Comparison of ENCODE assay signal across 17 cellular contexts in genomic region chr5:108661030-108661429, GRCh38.
DNase-seq lines count a peak whose midpoint lies in the region; ATAC-seq and TF ChIP-seq lines count a peak whose summit lies in the region.
"Had no signal": no experiment of that assay in that cellular context is flagged by ENCODE, and none has a peak within 500 bp of the region (broad histone marks: within the 10 kb centered on the region; RNA-seq: fewer than 3 reads in every experiment).

No MANE protein-coding gene starts in this region.

- H2AFZ ChIP-seq in ACC112 (ENCODE audit: low read length, unreplicated experiment) (no peak overlapping the region), PC-3 (ENCODE audit: low read length) (no peak overlapping the region)

- peaks cover 4% of the 10 kb centered on the region for H3K9me3 Mint-ChIP-seq in neural crest cell
- H3K9me3 Mint-ChIP-seq in HFFc6, result no peaks in the 10 kb centered on the region

- TF ChIP-seq CTCF in PC-3 (conservative IDR thresholded peaks at IDR 0.05; ENCODE audit: low read depth, low read length) (no peak), neural crest cell (conservative IDR thresholded peaks at IDR 0.05) (no peak), HFFc6 (IDR thresholded peaks at IDR 0.05) (no peak)

- H3K4me3 Mint-ChIP-seq in neural crest cell (peak overlapping the region; percentile 22), HFFc6 (no peak overlapping the region)

- peak overlapping the region; percentile 55; the same call in 1 of the 2 replicates for H3K27ac ChIP-seq in ACC112 (ENCODE audit: low read depth, low read length)
- H3K27ac ChIP-seq in PC-3 (ENCODE audit: low read length), result no peak overlapping the region
- H3K27ac ChIP-seq in epithelial cell of prostate, result peak overlapping the region; percentile 17
- H3K27ac ChIP-seq: BLaER1 treated with 17β-estradiol and CSF1 and Interleukin-3, amounts not matched to agents 10 nM and 100 nM; Peyer's patch; SK-N-MC had no signal

- H3K36me3 ChIP-seq in ACC112 (ENCODE audit: insufficient read depth, low read length), result no peaks in the 10 kb centered on the region
- no peaks in the 10 kb centered on the region for H3K36me3 ChIP-seq in PC-3 (ENCODE audit: low read depth, low read length)
- H3K36me3 ChIP-seq: BLaER1 treated with 17β-estradiol and CSF1 and Interleukin-3, amounts not matched to agents 10 nM and 100 nM; Peyer's patch had no signal

- BruUV-seq in PC-3 (replicated peaks; lab: Mats Ljungman, UMichigan), result no TSS peak

- H3K4me1 ChIP-seq in ACC112 (ENCODE audit: control insufficient read depth, insufficient read depth, low read length, unreplicated experiment) (peaks cover 24% of the 10 kb centered on the region), PC-3 (ENCODE audit: insufficient read depth, low read length) (peaks cover 25% of the 10 kb centered on the region)
- H3K4me1 ChIP-seq: Peyer's patch had no signal

- POLR2A ChIA-PET in PC-3 (lab: Charles Lee; ENCODE audit: unreplicated experiment), result no interaction called here

- DNase-seq in PC-3 (no peak), epithelial cell of prostate (ENCODE audit: low read depth, low spot score) (no peak), neural crest cell (ENCODE audit: low read depth, low spot score) (no peak), HFFc6 (no peak), HT-29 (ENCODE audit: low spot score) (no peak)
- DNase-seq: 8988T, GF-D8, NCI-H187 treated with DMSO at 0.1 percent for 48 hours, NCI-H446 treated with DMSO at 0.1 percent for 48 hours, NCI-H774, Peyer's patch, Right ventricle myocardium superior had no signal

- H3K36me3 Mint-ChIP-seq in neural crest cell (ENCODE audit: low read depth) (peaks cover 2% of the 10 kb centered on the region), HFFc6 (ENCODE audit: low read depth) (no peaks in the 10 kb centered on the region)

- H3K27me3 Mint-ChIP-seq in neural crest cell (ENCODE audit: low read depth), result no peaks in the 10 kb centered on the region
- peaks cover 14% of the 10 kb centered on the region for H3K27me3 Mint-ChIP-seq in HFFc6 (ENCODE audit: insufficient read depth)

- peaks cover 44% of the 10 kb centered on the region for H3K4me1 Mint-ChIP-seq in neural crest cell
- H3K4me1 Mint-ChIP-seq in HFFc6 (ENCODE audit: low read depth), result peaks cover 13% of the 10 kb centered on the region

- peak overlapping the region; percentile 2 for H3K4me2 ChIP-seq in PC-3 (ENCODE audit: low read length)

- ATAC-seq in PC-3 (no peak), GM19452 (IDR thresholded peaks at IDR 0.05; ENCODE audit: unreplicated experiment) (no peak), GM19351 (IDR thresholded peaks at IDR 0.05; ENCODE audit: unreplicated experiment) (no peak)

- no peaks in the 10 kb centered on the region for H3K79me2 ChIP-seq in ACC112 (ENCODE audit: control insufficient read depth, insufficient read depth, low read length, unreplicated experiment)
- H3K79me2 ChIP-seq in PC-3 (ENCODE audit: low read length), result no peaks in the 10 kb centered on the region

- H3K9me2 ChIP-seq in PC-3 (replicated peaks; ENCODE audit: low read length), result no peaks in the 10 kb centered on the region

- no peaks in the 10 kb centered on the region for H3F3A ChIP-seq in PC-3 (ENCODE audit: low read length, unreplicated experiment)

- peaks cover 5% of the 10 kb centered on the region; the same call in 1 of the 2 replicates for H3K27me3 ChIP-seq in ACC112 (ENCODE audit: insufficient read depth, low read length)
- no peaks in the 10 kb centered on the region for H3K27me3 ChIP-seq in PC-3 (ENCODE audit: low read length)
- H3K27me3 ChIP-seq: BLaER1 treated with 17β-estradiol and CSF1 and Interleukin-3, amounts not matched to agents 10 nM and 100 nM; Peyer's patch had no signal

- no peaks in the 10 kb centered on the region for H4K20me1 ChIP-seq in PC-3 (ENCODE audit: low read length)
- H4K20me1 ChIP-seq: BLaER1 treated with 17β-estradiol and CSF1 and Interleukin-3, amounts not matched to agents 10 nM and 100 nM had no signal

- CTCF ChIA-PET in PC-3 (lab: Charles Lee), result no interaction called here

- intact Hi-C loops in PC-3 (cut with micrococcal nuclease), result loop anchor here (1.0 kb wide), 1 partner anchor 87 kb away; no protein-coding TSS in a partner anchor

- H3K4me3 ChIP-seq in ACC112 (ENCODE audit: low read depth, low read length), result no peak overlapping the region
- no peak overlapping the region for H3K4me3 ChIP-seq in PC-3 (ENCODE audit: low read length)
- H3K4me3 ChIP-seq: BLaER1 treated with 17β-estradiol and CSF1 and Interleukin-3, amounts not matched to agents 10 nM and 100 nM; Peyer's patch; SK-N-MC had no signal

- no peaks in the 10 kb centered on the region for H3K9me3 ChIP-seq in PC-3 (ENCODE audit: low read length)
- H3K9me3 ChIP-seq: BLaER1 treated with 17β-estradiol and CSF1 and Interleukin-3, amounts not matched to agents 10 nM and 100 nM; Peyer's patch had no signal

- H3K9ac ChIP-seq in PC-3 (ENCODE audit: low read length), result no peak overlapping the region
- H3K9ac ChIP-seq: BLaER1 treated with 17β-estradiol and CSF1 and Interleukin-3, amounts not matched to agents 10 nM and 100 nM had no signal

- H3K27ac Mint-ChIP-seq in neural crest cell (ENCODE audit: unreplicated experiment), result peak overlapping the region; percentile 65
- H3K27ac Mint-ChIP-seq in HFFc6, result no peak overlapping the region
